In genomic region chr9:16730162-16730561, GRCh38 we compare ENCODE assay signal across 17 cellular contexts.
A peak's percentile ranks its signal among the peaks of the same experiment; 100 is the strongest.
DNase-seq lines count a peak whose midpoint lies in the region; ATAC-seq, FAIRE-seq and TF ChIP-seq lines count a peak whose summit lies in the region.
"Had no signal": no experiment of that assay in that cellular context is flagged by ENCODE, and none has a peak within 500 bp of the region (broad histone marks: within the 10 kb centered on the region; RNA-seq: fewer than 3 reads in every experiment).

No MANE protein-coding gene starts in this region.

- H3K4me1 ChIP-seq in HUES64 (ENCODE audit: insufficient read depth, low read length) = peaks cover 84% of the 10 kb centered on the region
- H3K4me1 ChIP-seq in astrocyte (ENCODE audit: insufficient read depth, low read length) = peaks cover 19% of the 10 kb centered on the region

- H4K20me1 ChIP-seq in astrocyte (ENCODE audit: insufficient read depth, low read length) = no peaks in the 10 kb centered on the region

- TF ChIP-seq CTCF in astrocyte (IDR thresholded peaks at IDR 0.05; ENCODE audit: insufficient read depth, low read depth, low read length) (no peak), nephron (IDR thresholded peaks at IDR 0.05; ENCODE audit: unreplicated experiment in 3 of 3) (no peak), type B pancreatic cell (conservative IDR thresholded peaks at IDR 0.05) (no peak)

- FAIRE-seq in astrocyte (lab: Jason Lieb, UNC) = no peak
- FAIRE-seq: GM12892, RCC 7860 had no signal

- H3K4me3 ChIP-seq in HUES64 (ENCODE audit: low read length) = peak overlapping the region; percentile 27
- no peak overlapping the region for H3K4me3 ChIP-seq in astrocyte (ENCODE audit: insufficient read depth, low read depth, low read length)

- no peak overlapping the region for H2AFZ ChIP-seq in astrocyte (ENCODE audit: low read depth, low read length)

- H3K27me3 ChIP-seq in HUES64 (ENCODE audit: insufficient read depth, low read length) (peaks cover 3% of the 10 kb centered on the region; the same call in 1 of the 2 replicates), astrocyte (ENCODE audit: insufficient read depth, low read length) (no peaks in the 10 kb centered on the region)

- H3K27me3 Mint-ChIP-seq in astrocyte (ENCODE audit: low read depth, unreplicated experiment) = no peaks in the 10 kb centered on the region
- no peaks in the 10 kb centered on the region for H3K27me3 Mint-ChIP-seq in nephron (ENCODE audit: low read depth)
- peaks cover 44% of the 10 kb centered on the region for H3K27me3 Mint-ChIP-seq in type B pancreatic cell
- H3K27me3 Mint-ChIP-seq in stimulated activated memory B cell treated with anti-CD40 and anti-IgM and Interleukin-4, amounts not matched to agents 10 μg/mL and 1 μg/mL and 100 μg/mL, for 72 hours = peaks cover 29% of the 10 kb centered on the region

- H3K9ac ChIP-seq in HUES64 (ENCODE audit: low read depth, low read length) (peak overlapping the region; percentile 8; the same call in 1 of the 2 replicates), astrocyte (ENCODE audit: low read length) (no peak overlapping the region)

- peaks cover 30% of the 10 kb centered on the region for H3K79me2 ChIP-seq in astrocyte (ENCODE audit: insufficient read depth, low read length)

- no peaks in the 10 kb centered on the region for H3K9me3 ChIP-seq in HUES64 (ENCODE audit: insufficient read depth, low read depth, low read length)
- H3K9me3 ChIP-seq in astrocyte (ENCODE audit: insufficient read depth, low read depth, low read length) = no peaks in the 10 kb centered on the region

- H3K4me1 Mint-ChIP-seq in astrocyte (ENCODE audit: low read depth, unreplicated experiment) (peaks cover 25% of the 10 kb centered on the region), nephron (peaks cover 44% of the 10 kb centered on the region), type B pancreatic cell (ENCODE audit: unreplicated experiment) (peaks cover 57% of the 10 kb centered on the region)
- no peaks in the 10 kb centered on the region for H3K4me1 Mint-ChIP-seq in stimulated activated memory B cell treated with anti-CD40 and anti-IgM and Interleukin-4, amounts not matched to agents 10 μg/mL and 1 μg/mL and 100 μg/mL, for 72 hours

- no peaks in the 10 kb centered on the region for H3K36me3 ChIP-seq in HUES64 (ENCODE audit: insufficient read depth, low read length)
- H3K36me3 ChIP-seq in astrocyte (ENCODE audit: insufficient read depth, low read length) = no peaks in the 10 kb centered on the region

- H3K36me3 Mint-ChIP-seq in astrocyte (ENCODE audit: low read depth, unreplicated experiment) (peaks cover 4% of the 10 kb centered on the region), nephron (ENCODE audit: low read depth) (peaks cover 9% of the 10 kb centered on the region), type B pancreatic cell (peaks cover 5% of the 10 kb centered on the region)
- H3K36me3 Mint-ChIP-seq in stimulated activated memory B cell treated with anti-CD40 and anti-IgM and Interleukin-4, amounts not matched to agents 10 μg/mL and 1 μg/mL and 100 μg/mL, for 72 hours = no peaks in the 10 kb centered on the region
- H3K36me3 Mint-ChIP-seq: CD14-positive monocyte had no signal

- H3K27ac ChIP-seq in HUES64 (ENCODE audit: low read depth, low read length) = no peak overlapping the region
- no peak overlapping the region for H3K27ac ChIP-seq in astrocyte (ENCODE audit: low read depth, low read length)

- no peak for ATAC-seq in stimulated activated memory B cell treated with anti-CD40 and anti-IgM and Interleukin-4, amounts not matched to agents 10 μg/mL and 1 μg/mL and 100 μg/mL, for 72 hours
- ATAC-seq: SK-N-SH treated with all-trans-retinoic acid at 6 μM for 48 hours had no signal

- no peak overlapping the region for H3K4me2 ChIP-seq in astrocyte (ENCODE audit: low read length)

- no peak overlapping the region for H3K4me3 Mint-ChIP-seq in astrocyte (ENCODE audit: unreplicated experiment)
- H3K4me3 Mint-ChIP-seq in nephron = peak overlapping the region; percentile 59 to 78 (median 61)
- H3K4me3 Mint-ChIP-seq in type B pancreatic cell = peak overlapping the region; percentile 71
- no peak overlapping the region for H3K4me3 Mint-ChIP-seq in stimulated activated memory B cell treated with anti-CD40 and anti-IgM and Interleukin-4, amounts not matched to agents 10 μg/mL and 1 μg/mL and 100 μg/mL, for 72 hours

- DNase-seq in astrocyte (ENCODE audit: low read depth) (no peak), type B pancreatic cell (ENCODE audit: extremely low spot score, unreplicated experiment) (no peak), dedifferentiated amniotic fluid mesenchymal stem cell (ENCODE audit: extremely low spot score) (no peak), HuH-7.5 (ENCODE audit: low spot score) (no peak)
- DNase-seq: ACHN, AML-193, DMS 273 treated with DMSO at 0.1 percent for 48 hours, MV-4-11, NCI-H1930, Right ventricle myocardium superior had no signal

- peak overlapping the region; percentile 59 for H3K27ac Mint-ChIP-seq in astrocyte (ENCODE audit: unreplicated experiment)
- H3K27ac Mint-ChIP-seq in nephron = peak overlapping the region; percentile 63 to 96 (median 80)
- H3K27ac Mint-ChIP-seq in type B pancreatic cell = peak overlapping the region; percentile 55
- no peak overlapping the region for H3K27ac Mint-ChIP-seq in stimulated activated memory B cell treated with anti-CD40 and anti-IgM and Interleukin-4, amounts not matched to agents 10 μg/mL and 1 μg/mL and 100 μg/mL, for 72 hours
- H3K27ac Mint-ChIP-seq: CD14-positive monocyte had no signal

- H3K9me3 Mint-ChIP-seq in astrocyte (ENCODE audit: unreplicated experiment) = no peaks in the 10 kb centered on the region
- H3K9me3 Mint-ChIP-seq in nephron = no peaks in the 10 kb centered on the region
- no peaks in the 10 kb centered on the region for H3K9me3 Mint-ChIP-seq in type B pancreatic cell
- no peaks in the 10 kb centered on the region for H3K9me3 Mint-ChIP-seq in stimulated activated memory B cell treated with anti-CD40 and anti-IgM and Interleukin-4, amounts not matched to agents 10 μg/mL and 1 μg/mL and 100 μg/mL, for 72 hours

- WGBS in HUES64 = 16% methylated on average over 5 of the region's 5 CpGs

Comparison
In these comparisons a context has a peak if more than half of its experiments do, and no peak if none do; other contexts are left out.
1. H3K4me3 Mint-ChIP-seq: peak in nephron (3 of 3) and type B pancreatic cell (single experiment); none in astrocyte (single experiment) and stimulated activated memory B cell treated with anti-CD40 and anti-IgM and Interleukin-4, amounts not matched to agents 10 μg/mL and 1 μg/mL and 100 μg/mL, for 72 hours (single experiment).